Comparison of ENCODE assay signal across 11 cellular contexts in genomic region chr1:8166436-8166835, GRCh38.
DNase-seq lines count a peak whose midpoint lies in the region; ATAC-seq and TF ChIP-seq lines count a peak whose summit lies in the region.
"Had no signal": no experiment of that assay in that cellular context is flagged by ENCODE, and none has a peak within 500 bp of the region (broad histone marks: within the 10 kb centered on the region; RNA-seq: fewer than 3 reads in every experiment).

No MANE protein-coding gene starts in this region.

- peak overlapping the region; percentile 5 for H3K27ac Mint-ChIP-seq in MCF 10A (ENCODE audit: low read depth, unreplicated experiment)
- no peak overlapping the region for H3K27ac Mint-ChIP-seq in stimulated activated naive CD8-positive, alpha-beta T cell treated with anti-CD3 and anti-CD28 coated beads, Interleukin-15, amount 100 ng/mL, for 72 hours

- H3K9me3 ChIP-seq in breast epithelium: no peaks in the 10 kb centered on the region
- H3K9me3 ChIP-seq in PC-9 (ENCODE audit: insufficient read depth, low read depth): no peaks in the 10 kb centered on the region

- peaks cover 16% of the 10 kb centered on the region for H3K4me1 Mint-ChIP-seq in MCF 10A (ENCODE audit: insufficient read depth, unreplicated experiment)
- H3K4me1 Mint-ChIP-seq in stimulated activated naive CD8-positive, alpha-beta T cell treated with anti-CD3 and anti-CD28 coated beads, Interleukin-15, amount 100 ng/mL, for 72 hours: peaks cover 49% of the 10 kb centered on the region

- H3K27me3 ChIP-seq in breast epithelium: no peaks in the 10 kb centered on the region
- no peaks in the 10 kb centered on the region for H3K27me3 ChIP-seq in PC-9 (ENCODE audit: insufficient read depth, low read depth)
- no peaks in the 10 kb centered on the region for H3K27me3 ChIP-seq in mesendoderm (ENCODE audit: insufficient read depth, low read length, poor library complexity)
- H3K27me3 ChIP-seq: brain microvascular endothelial cell had no signal

- H3K36me3 ChIP-seq in breast epithelium (no peaks in the 10 kb centered on the region), PC-9 (ENCODE audit: low read depth) (no peaks in the 10 kb centered on the region), mesendoderm (ENCODE audit: control insufficient read depth, insufficient read depth, low read length) (no peaks in the 10 kb centered on the region)
- H3K36me3 ChIP-seq: brain microvascular endothelial cell, WERI-Rb-1 had no signal

- no CpG with 5 or more reads among the region's 6 CpGs for WGBS in mesendoderm (ENCODE audit: extremely low coverage, insufficient coverage, low lambda C conversion rate)

- H3K56ac ChIP-seq in mesendoderm (ENCODE audit: low read length): peak overlapping the region; percentile 77

- H3K4me3 ChIP-seq in breast epithelium (no peak overlapping the region), PC-9 (no peak overlapping the region), mesendoderm (ENCODE audit: low read length) (no peak overlapping the region)

- H3K79me1 ChIP-seq in mesendoderm (ENCODE audit: low read length): no peaks in the 10 kb centered on the region

- H3K9me2 ChIP-seq in PC-9 (ENCODE audit: insufficient read depth): no peaks in the 10 kb centered on the region

- H3K36me3 Mint-ChIP-seq in MCF 10A (ENCODE audit: insufficient read depth, unreplicated experiment): no peaks in the 10 kb centered on the region

- POLR2A ChIA-PET in MCF 10A (lab: Yijun Ruan, JAX) (interaction anchor here (0.8 to 4.4 kb wide), 8 partner anchors 11 to 105 kb away, joined by 3 to 36 read pairs (median 4); no protein-coding TSS in a partner anchor), PC-9 (lab: Charles Lee; ENCODE audit: unreplicated experiment) (no interaction called here)

- intact Hi-C loops in MCF 10A (cut with micrococcal nuclease): no loop called here
- intact Hi-C loops in breast epithelium (cut with DNase I; ENCODE audit: low total_unique reads): no loop called here
- intact Hi-C loops in PC-9 (cut with micrococcal nuclease; ENCODE audit: unreplicated experiment): no loop called here

- H3K23ac ChIP-seq in mesendoderm (ENCODE audit: low read length): no peak overlapping the region

- H3K4me1 ChIP-seq in breast epithelium (peaks cover 9 to 15% of the 10 kb centered on the region in 2 donors), PC-9 (replicated peaks; ENCODE audit: insufficient read depth) (peaks cover 41% of the 10 kb centered on the region), mesendoderm (ENCODE audit: control insufficient read depth, low read depth, low read length) (peaks cover 9% of the 10 kb centered on the region)

- H2BK5ac ChIP-seq in mesendoderm (ENCODE audit: low read length): peak overlapping the region; percentile 95

- no peaks in the 10 kb centered on the region for H4K20me1 ChIP-seq in PC-9 (ENCODE audit: insufficient read depth)

- peak overlapping the region; percentile 96 for H3K18ac ChIP-seq in mesendoderm (ENCODE audit: low read length)

- H3F3A ChIP-seq in PC-9 (ENCODE audit: insufficient read depth, low read depth): peaks cover 4% of the 10 kb centered on the region; the same call in 1 of the 2 replicates

- no peak for TF ChIP-seq POLR2A in breast epithelium (IDR thresholded peaks at IDR 0.05)

- no peaks in the 10 kb centered on the region for H3K79me2 ChIP-seq in PC-9 (ENCODE audit: low read depth)
- no peaks in the 10 kb centered on the region for H3K79me2 ChIP-seq in mesendoderm (ENCODE audit: control insufficient read depth, insufficient read depth, low read length)

- no peak overlapping the region for H4K8ac ChIP-seq in mesendoderm (ENCODE audit: low read depth, low read length)

- H3K4me2 ChIP-seq in PC-9 (no peak overlapping the region), mesendoderm (ENCODE audit: low read length) (no peak overlapping the region)

- BruUV-seq in MCF 10A (replicated peaks; lab: Mats Ljungman, UMichigan) (no TSS peak), PC-9 (replicated peaks; lab: Mats Ljungman, UMichigan) (no TSS peak)

- no peak overlapping the region for H3K27ac ChIP-seq in breast epithelium
- H3K27ac ChIP-seq in PC-9: peak overlapping the region; percentile 76
- H3K27ac ChIP-seq in mesendoderm (ENCODE audit: low read depth, low read length): peak overlapping the region; percentile 72
- H3K27ac ChIP-seq: brain microvascular endothelial cell, WERI-Rb-1 had no signal

- peak overlapping the region; percentile 73 for H2AK5ac ChIP-seq in mesendoderm (ENCODE audit: low read length)

- no peak for ATAC-seq in GM21619 (IDR thresholded peaks at IDR 0.05; ENCODE audit: unreplicated experiment)
- no peak for ATAC-seq in stimulated activated naive CD8-positive, alpha-beta T cell treated with anti-CD3 and anti-CD28 coated beads, Interleukin-15, amount 100 ng/mL, for 72 hours

- H4K5ac ChIP-seq in mesendoderm (ENCODE audit: low read length): no peak overlapping the region

- peak overlapping the region; percentile 33 for H2BK120ac ChIP-seq in mesendoderm (ENCODE audit: low read depth, low read length)

- TF ChIP-seq CTCF in MCF 10A (IDR thresholded peaks at IDR 0.05; ENCODE audit: unreplicated experiment) (no peak), breast epithelium (IDR thresholded peaks at IDR 0.05) (no peak), PC-9 (conservative IDR thresholded peaks at IDR 0.05) (no peak)

- no peak for DNase-seq in MCF 10A (ENCODE audit: unreplicated experiment)
- no peak for DNase-seq in breast epithelium (ENCODE audit: low spot score in 2 of 2)
- no peak for DNase-seq in PC-9
- DNase-seq in mesendoderm: no peak
- DNase-seq in COR-L47 (lab: John Stamatoyannopoulos, UW): no peak
- no peak for DNase-seq in NAMALWA (ENCODE audit: low spot score)
- DNase-seq in stimulated activated naive CD8-positive, alpha-beta T cell treated with anti-CD3 and anti-CD28 coated beads, Interleukin-15, amount 100 ng/mL, for 72 hours: no peak
- DNase-seq: activated naive CD4-positive, alpha-beta T cell treated with anti-CD3 and anti-CD28 coated beads, Interleukin-2, amount 50 U/mL, for 16 hours; brain microvascular endothelial cell; WERI-Rb-1 had no signal

- H2AFZ ChIP-seq in PC-9: no peak overlapping the region

- H3K27me3 Mint-ChIP-seq in MCF 10A (ENCODE audit: insufficient read depth, unreplicated experiment): no peaks in the 10 kb centered on the region
- peaks cover 8% of the 10 kb centered on the region for H3K27me3 Mint-ChIP-seq in stimulated activated naive CD8-positive, alpha-beta T cell treated with anti-CD3 and anti-CD28 coated beads, Interleukin-15, amount 100 ng/mL, for 72 hours

- no peak overlapping the region for H2BK15ac ChIP-seq in mesendoderm (replicated peaks; ENCODE audit: low read depth)

- H3K9me3 Mint-ChIP-seq in MCF 10A (ENCODE audit: unreplicated experiment): no peaks in the 10 kb centered on the region
- H3K9me3 Mint-ChIP-seq in stimulated activated naive CD8-positive, alpha-beta T cell treated with anti-CD3 and anti-CD28 coated beads, Interleukin-15, amount 100 ng/mL, for 72 hours: no peaks in the 10 kb centered on the region

- H3K4me3 Mint-ChIP-seq in MCF 10A (ENCODE audit: unreplicated experiment): no peak overlapping the region
- H3K4me3 Mint-ChIP-seq in stimulated activated naive CD8-positive, alpha-beta T cell treated with anti-CD3 and anti-CD28 coated beads, Interleukin-15, amount 100 ng/mL, for 72 hours: no peak overlapping the region

- peak overlapping the region; percentile 24 for H3K9ac ChIP-seq in mesendoderm (ENCODE audit: low read length)

- H3K4ac ChIP-seq in mesendoderm (ENCODE audit: low read depth, low read length): no peak overlapping the region

- CTCF ChIA-PET in MCF 10A (lab: Yijun Ruan, JAX): interaction anchor here (0.9 to 1.4 kb wide), 4 partner anchors 11 to 73 kb away, joined by 3 to 9 read pairs (median 6); no protein-coding TSS in a partner anchor
- CTCF ChIA-PET in PC-9 (lab: Charles Lee): no interaction called here

Comparison
In these comparisons a context has a peak if more than half of its experiments do, and no peak if none do; other contexts are left out.
1. H3K27ac ChIP-seq: peak in PC-9 (single experiment) and mesendoderm (single experiment); none in breast epithelium (0 of 2).